In the genomic region with DNA sequence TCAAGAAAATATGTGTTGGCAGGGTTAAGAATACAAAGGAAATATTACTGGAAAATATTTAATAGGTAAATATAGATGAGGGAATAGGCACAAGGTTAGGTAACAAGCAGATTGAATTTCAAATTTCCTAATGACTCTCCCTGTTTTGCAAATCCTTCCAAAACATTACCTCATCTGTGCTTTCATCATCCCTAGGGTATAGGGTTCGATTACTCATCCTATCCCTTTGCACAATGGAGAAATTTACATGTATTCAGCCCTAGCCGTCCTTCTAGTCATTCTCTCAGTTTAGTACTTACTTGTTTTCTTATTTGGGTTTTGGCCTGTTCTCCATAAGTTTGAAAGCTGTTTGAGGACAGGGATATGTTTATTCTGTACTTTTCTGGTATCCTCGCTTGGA, we compare ENCODE assay signal across 1 cellular context.
TF ChIP-seq lines count a peak whose summit lies in the region.

No MANE protein-coding gene starts in this region.

TF ChIP-seq in WTC11, 78 proteins besides CTCF, POLR2A, EP300 and RAD21 (continued from another document):
- TF ChIP-seq, protein P1, sequence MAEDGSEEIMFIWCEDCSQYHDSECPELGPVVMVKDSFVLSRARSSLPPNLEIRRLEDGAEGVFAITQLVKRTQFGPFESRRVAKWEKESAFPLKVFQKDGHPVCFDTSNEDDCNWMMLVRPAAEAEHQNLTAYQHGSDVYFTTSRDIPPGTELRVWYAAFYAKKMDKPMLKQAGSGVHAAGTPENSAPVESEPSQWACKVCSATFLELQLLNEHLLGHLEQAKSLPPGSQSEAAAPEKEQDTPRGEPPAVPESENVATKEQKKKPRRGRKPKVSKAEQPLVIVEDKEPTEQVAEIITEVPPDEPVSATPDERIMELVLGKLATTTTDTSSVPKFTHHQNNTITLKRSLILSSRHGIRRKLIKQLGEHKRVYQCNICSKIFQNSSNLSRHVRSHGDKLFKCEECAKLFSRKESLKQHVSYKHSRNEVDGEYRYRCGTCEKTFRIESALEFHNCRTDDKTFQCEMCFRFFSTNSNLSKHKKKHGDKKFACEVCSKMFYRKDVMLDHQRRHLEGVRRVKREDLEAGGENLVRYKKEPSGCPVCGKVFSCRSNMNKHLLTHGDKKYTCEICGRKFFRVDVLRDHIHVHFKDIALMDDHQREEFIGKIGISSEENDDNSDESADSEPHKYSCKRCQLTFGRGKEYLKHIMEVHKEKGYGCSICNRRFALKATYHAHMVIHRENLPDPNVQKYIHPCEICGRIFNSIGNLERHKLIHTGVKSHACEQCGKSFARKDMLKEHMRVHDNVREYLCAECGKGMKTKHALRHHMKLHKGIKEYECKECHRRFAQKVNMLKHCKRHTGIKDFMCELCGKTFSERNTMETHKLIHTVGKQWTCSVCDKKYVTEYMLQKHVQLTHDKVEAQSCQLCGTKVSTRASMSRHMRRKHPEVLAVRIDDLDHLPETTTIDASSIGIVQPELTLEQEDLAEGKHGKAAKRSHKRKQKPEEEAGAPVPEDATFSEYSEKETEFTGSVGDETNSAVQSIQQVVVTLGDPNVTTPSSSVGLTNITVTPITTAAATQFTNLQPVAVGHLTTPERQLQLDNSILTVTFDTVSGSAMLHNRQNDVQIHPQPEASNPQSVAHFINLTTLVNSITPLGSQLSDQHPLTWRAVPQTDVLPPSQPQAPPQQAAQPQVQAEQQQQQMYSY (CRISPR knock-in tag; IDR thresholded peaks at IDR 0.05): no peak
- TF ChIP-seq MYBL2 (CRISPR knock-in tag; IDR thresholded peaks at IDR 0.05) (no peak), EMX1 (CRISPR knock-in tag; IDR thresholded peaks at IDR 0.05) (no peak), GTF2I (CRISPR knock-in tag; conservative IDR thresholded peaks at IDR 0.05) (no peak), PRRX2 (CRISPR knock-in tag; IDR thresholded peaks at IDR 0.05) (no peak), TEAD4 (CRISPR knock-in tag; IDR thresholded peaks at IDR 0.05) (no peak), ZNF671 (CRISPR knock-in tag; IDR thresholded peaks at IDR 0.05) (no peak), TEAD1 (CRISPR knock-in tag; IDR thresholded peaks at IDR 0.05) (no peak)
- TF ChIP-seq, protein P2, sequence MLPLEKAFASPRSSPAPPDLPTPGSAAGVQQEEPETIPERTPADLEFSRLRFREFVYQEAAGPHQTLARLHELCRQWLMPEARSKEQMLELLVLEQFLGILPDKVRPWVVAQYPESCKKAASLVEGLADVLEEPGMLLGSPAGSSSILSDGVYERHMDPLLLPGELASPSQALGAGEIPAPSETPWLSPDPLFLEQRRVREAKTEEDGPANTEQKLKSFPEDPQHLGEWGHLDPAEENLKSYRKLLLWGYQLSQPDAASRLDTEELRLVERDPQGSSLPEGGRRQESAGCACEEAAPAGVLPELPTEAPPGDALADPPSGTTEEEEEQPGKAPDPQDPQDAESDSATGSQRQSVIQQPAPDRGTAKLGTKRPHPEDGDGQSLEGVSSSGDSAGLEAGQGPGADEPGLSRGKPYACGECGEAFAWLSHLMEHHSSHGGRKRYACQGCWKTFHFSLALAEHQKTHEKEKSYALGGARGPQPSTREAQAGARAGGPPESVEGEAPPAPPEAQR (CRISPR knock-in tag; IDR thresholded peaks at IDR 0.05): no peak
- TF ChIP-seq, protein P3, sequence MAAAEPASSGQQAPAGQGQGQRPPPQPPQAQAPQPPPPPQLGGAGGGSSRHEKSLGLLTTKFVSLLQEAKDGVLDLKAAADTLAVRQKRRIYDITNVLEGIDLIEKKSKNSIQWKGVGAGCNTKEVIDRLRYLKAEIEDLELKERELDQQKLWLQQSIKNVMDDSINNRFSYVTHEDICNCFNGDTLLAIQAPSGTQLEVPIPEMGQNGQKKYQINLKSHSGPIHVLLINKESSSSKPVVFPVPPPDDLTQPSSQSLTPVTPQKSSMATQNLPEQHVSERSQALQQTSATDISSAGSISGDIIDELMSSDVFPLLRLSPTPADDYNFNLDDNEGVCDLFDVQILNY (CRISPR knock-in tag; IDR thresholded peaks at IDR 0.05): no peak
